In genomic region chr15:65194826-65195541, GRCh38 we compare ENCODE assay signal across 20 cellular contexts. TPM values are rescaled to one million over a fixed set of nuclear protein-coding genes. Genes with fewer than 3 reads are reported as not detected.
DNase-seq lines count a peak whose midpoint lies in the region; ATAC-seq and TF ChIP-seq lines count a peak whose summit lies in the region.
"Had no signal": no experiment of that assay in that cellular context is flagged by ENCODE, and none has a peak within 500 bp of the region (broad histone marks: within the 10 kb centered on the region; RNA-seq: fewer than 3 reads in every experiment).

No MANE protein-coding gene starts in this region.

- H3K4me1 ChIP-seq in H9 (ENCODE audit: insufficient read depth, low read length) = no peaks in the 10 kb centered on the region
- H3K4me1 ChIP-seq in heart right ventricle = peaks cover 0 to 5% (median 0%) of the 10 kb centered on the region in 9 donors
- peaks cover 0 to 24% (median 17%) of the 10 kb centered on the region in 4 donors for H3K4me1 ChIP-seq in sigmoid colon

- H2BK15ac ChIP-seq in H9 (ENCODE audit: low read depth, low read length) = no peak overlapping the region

- peak; percentile 31; the same call in 2 of the 3 replicates for TF ChIP-seq CTCF in H9 (conservative IDR thresholded peaks at IDR 0.05)
- peak; percentile 4 for TF ChIP-seq CTCF in astrocyte of the cerebellum (IDR thresholded peaks at IDR 0.05; ENCODE audit: low read depth, low read length, missing control alignments)
- TF ChIP-seq CTCF in heart right ventricle (IDR thresholded peaks at IDR 0.05) = no peak
- TF ChIP-seq CTCF in sigmoid colon (IDR thresholded peaks at IDR 0.05) = no peak

- no peak for TF ChIP-seq POLR2A in sigmoid colon (IDR thresholded peaks at IDR 0.05)

- H3K18ac ChIP-seq in H9 (ENCODE audit: insufficient read length, low read depth, low read length) = no peak overlapping the region

- no peaks in the 10 kb centered on the region for H3K23me2 ChIP-seq in H9 (ENCODE audit: insufficient read length, low read depth, low read length, poor library complexity, severe bottlenecking)

- no CpG with 5 or more reads among the region's 7 CpGs for WGBS in H9 (ENCODE audit: extremely low coverage, insufficient read length, low lambda C conversion rate)
- WGBS in heart right ventricle, 2 donors = 55% methylated on average over 7 of the region's 7 CpGs
- WGBS in sigmoid colon, 2 donors = 67 to 69% methylated on average over 7 of the region's 7 CpGs

- no peak overlapping the region for H2BK5ac ChIP-seq in H9 (ENCODE audit: insufficient read length, low read length)

- H3K4me2 ChIP-seq in H9 (ENCODE audit: insufficient read depth, insufficient read length, low read length) = no peak overlapping the region

- no peaks in the 10 kb centered on the region for H3K36me3 Mint-ChIP-seq in H9 (ENCODE audit: insufficient read depth in 1 of 3, low read depth in 3 of 3)
- H3K36me3 Mint-ChIP-seq: CD4-positive, alpha-beta memory T cell; naive thymus-derived CD4-positive, alpha-beta T cell had no signal

- H4K20me1 ChIP-seq in H9 (ENCODE audit: control insufficient read depth, insufficient read depth, insufficient read length) = no peaks in the 10 kb centered on the region

- peaks cover 0 to 2% of the 10 kb centered on the region in 2 experiments; a peak in 1 of 5 replicates for H3K9me3 Mint-ChIP-seq in H9
- H3K9me3 Mint-ChIP-seq: activated naive CD8-positive, alpha-beta T cell treated with anti-CD3 and anti-CD28 coated beads, Interleukin-2, amount 50 U/mL, for 24 hours; naive thymus-derived CD4-positive, alpha-beta T cell had no signal

- in situ Hi-C loops in astrocyte of the cerebellum (cut with HindIII; ENCODE audit: low sequenced_read_pairs) = no loop called here

- TF ChIP-seq EP300 in sigmoid colon (IDR thresholded peaks at IDR 0.05) = no peak

- no peak overlapping the region for H3K27ac Mint-ChIP-seq in H9
- H3K27ac Mint-ChIP-seq: activated naive CD8-positive, alpha-beta T cell treated with anti-CD3 and anti-CD28 coated beads, Interleukin-2, amount 50 U/mL, for 24 hours; CD4-positive, alpha-beta memory T cell; naive thymus-derived CD4-positive, alpha-beta T cell; T-helper 17 cell had no signal

- H3K27me3 Mint-ChIP-seq in H9 (ENCODE audit: low read depth) = no peaks in the 10 kb centered on the region
- H3K27me3 Mint-ChIP-seq: activated naive CD8-positive, alpha-beta T cell treated with anti-CD3 and anti-CD28 coated beads, Interleukin-2, amount 50 U/mL, for 24 hours; CD4-positive, alpha-beta memory T cell; naive thymus-derived CD4-positive, alpha-beta T cell; T-helper 17 cell had no signal

- H2AK5ac ChIP-seq in H9 (ENCODE audit: insufficient read length, low read length) = no peak overlapping the region

- no peak overlapping the region for H3K14ac ChIP-seq in H9 (ENCODE audit: insufficient read depth, low read length)

- DNase-seq in H9 (no peak), astrocyte of the cerebellum (ENCODE audit: low read depth) (no peak), heart right ventricle (no peak), sigmoid colon (peak; percentile 81), dermis blood vessel endothelial cell (no peak), HK-2 (ENCODE audit: unreplicated experiment) (no peak), AG08395 (ENCODE audit: low spot score) (no peak)
- no peak for DNase-seq in stimulated activated CD4-positive, alpha-beta T cell treated with anti-CD3 and anti-CD28 coated beads, Interleukin-1b, Interleukin-23, amount 100 ng/mL, for 48 hours
- DNase-seq: activated CD4-positive, CD25-positive, alpha-beta regulatory T cell treated with anti-CD3 and anti-CD28 coated beads, Interleukin-2, amount 50 U/mL, for 72 hours; activated naive CD8-positive, alpha-beta T cell treated with anti-CD3 and anti-CD28 coated beads, Interleukin-2, amount 50 U/mL, for 24 hours; CD4-positive, alpha-beta memory T cell; kidney; naive thymus-derived CD4-positive, alpha-beta T cell; NCI-H1105; RPMI8226; stimulated activated naive CD4-positive, alpha-beta T cell treated with Interleukin-2 at 50 U/mL for 16 hours; T-helper 17 cell had no signal

- H2BK120ac ChIP-seq in H9 (ENCODE audit: low read depth, low read length, poor library complexity, severe bottlenecking) = no peak overlapping the region

- no peaks in the 10 kb centered on the region for H3K79me1 ChIP-seq in H9 (ENCODE audit: insufficient read depth, low read depth, low read length, poor library complexity, severe bottlenecking)

- H3K56ac ChIP-seq in H9 (ENCODE audit: insufficient read length, low read depth, low read length) = no peak overlapping the region

- H3K4me3 ChIP-seq in astrocyte of the cerebellum (ENCODE audit: low read depth, low read length) (no peak overlapping the region), heart right ventricle (no peak overlapping the region), sigmoid colon (no peak overlapping the region)
- H3K4me3 ChIP-seq: coronary artery had no signal

- no peak overlapping the region for H4K5ac ChIP-seq in H9 (ENCODE audit: insufficient read length, low read depth, low read length)

- no peak overlapping the region for H3K23ac ChIP-seq in H9 (ENCODE audit: insufficient read length, low read depth, low read length)

- H3K9me3 ChIP-seq in H9 (ENCODE audit: control insufficient read depth, low read depth, low read length) (no peaks in the 10 kb centered on the region), heart right ventricle (no peaks in the 10 kb centered on the region), sigmoid colon (no peaks in the 10 kb centered on the region)

- H4K91ac ChIP-seq in H9 (ENCODE audit: insufficient read length, low read depth, low read length) = no peak overlapping the region

- peak in 7 of 8 donors; percentile 6 to 73 (median 54) for ATAC-seq in heart right ventricle
- ATAC-seq: activated naive CD8-positive, alpha-beta T cell treated with anti-CD3 and anti-CD28 coated beads, Interleukin-2, amount 50 U/mL, for 24 hours; naive thymus-derived CD4-positive, alpha-beta T cell; T-helper 17 cell had no signal

- H3K36me3 ChIP-seq in heart right ventricle (no peaks in the 10 kb centered on the region), sigmoid colon (no peaks in the 10 kb centered on the region)

- peak overlapping the region in 1 of 2 experiments; percentile 6; a peak in 1 of 5 replicates for H3K4me3 Mint-ChIP-seq in H9
- H3K4me3 Mint-ChIP-seq: activated naive CD8-positive, alpha-beta T cell treated with anti-CD3 and anti-CD28 coated beads, Interleukin-2, amount 50 U/mL, for 24 hours; CD4-positive, alpha-beta memory T cell; naive thymus-derived CD4-positive, alpha-beta T cell; T-helper 17 cell had no signal

- no peak overlapping the region for H3T11ph ChIP-seq in H9 (ENCODE audit: low read length)

- H3K79me2 ChIP-seq in H9 (ENCODE audit: insufficient read depth, low read length) = no peaks in the 10 kb centered on the region

- no peak overlapping the region for H2BK20ac ChIP-seq in H9 (ENCODE audit: low read depth, low read length, poor library complexity, severe bottlenecking)

- no peak overlapping the region for H3K4ac ChIP-seq in H9 (ENCODE audit: low read depth, low read length)

- H2AFZ ChIP-seq in H9 (ENCODE audit: low read length) = no peak overlapping the region

- intact Hi-C loops in heart right ventricle (cut with DNase I) (loop anchor here in 2 of 10 donors (5.0 to 10.0 kb wide), 2 partner anchors 77 to 80 kb away; no protein-coding TSS in a partner anchor), sigmoid colon (cut with DNase I) (loop anchor here (10.0 kb wide), 1 partner anchor 190 kb away; no protein-coding TSS in a partner anchor)

- peaks cover 7 to 8% of the 10 kb centered on the region in 2 experiments for H3K4me1 Mint-ChIP-seq in H9
- H3K4me1 Mint-ChIP-seq: activated naive CD8-positive, alpha-beta T cell treated with anti-CD3 and anti-CD28 coated beads, Interleukin-2, amount 50 U/mL, for 24 hours; CD4-positive, alpha-beta memory T cell; naive thymus-derived CD4-positive, alpha-beta T cell had no signal

- H3K27ac ChIP-seq in H9 (ENCODE audit: insufficient read length, low read depth, low read length) (no peak overlapping the region), heart right ventricle (peak overlapping the region in 6 of 10 donors; percentile 5 to 55 (median 34)), sigmoid colon (peak overlapping the region; percentile 51 to 55 (median 54))

- no peaks in the 10 kb centered on the region for H3K27me3 ChIP-seq in H9 (ENCODE audit: insufficient read depth, low read length)
- no peaks in the 10 kb centered on the region for H3K27me3 ChIP-seq in heart right ventricle
- H3K27me3 ChIP-seq in sigmoid colon = no peaks in the 10 kb centered on the region

- no peak overlapping the region for H4K8ac ChIP-seq in H9 (replicated peaks; ENCODE audit: insufficient read length, low read depth, low read length)

- H3K9ac ChIP-seq in H9 (ENCODE audit: extremely low read depth, insufficient read length, low read length) = no peak overlapping the region

- H2BK12ac ChIP-seq in H9 (ENCODE audit: insufficient read length, low read depth, low read length) = no peak overlapping the region

RNA-seq across cellular contexts. Expression of gene CLPX, which starts 9.8 kb away (rescaled TPM):
- 53.8 and 55.8 TPM in 2 replicates for total RNA-seq in H9 (2021)
- 10 to 100 TPM; 57.8 to 67.6 (median 60.8) TPM for total RNA-seq in heart right ventricle
- 10 to 100 TPM in 1 of 2 donors, 1 to 10 TPM in 1; 8.5 to 14.9 TPM for polyA plus RNA-seq in heart right ventricle
- total RNA-seq in sigmoid colon = 10 to 100 TPM; 39.9 to 71.4 (median 47.1) TPM
- polyA plus RNA-seq in sigmoid colon = 10 to 100 TPM; 16.4 to 22.2 (median 21.3) TPM
- total RNA-seq in dermis blood vessel endothelial cell = 45.3 and 69.3 TPM in 2 replicates

RNA-seq across cellular contexts. Expression of gene CILP, which starts 16.3 kb away (rescaled TPM):
- total RNA-seq in H9 (2021) (0.04 TPM in 1 of 2 replicates, not detected in the other), heart right ventricle (10 to 100 TPM in 4 of 10 donors, 1 to 10 TPM in 6; 3.2 to 45.2 (median 7.3) TPM), sigmoid colon (100 to 1,000 TPM in 2 of 4 donors, 10 to 100 TPM in 2; 26.7 to 205 (median 70.4) TPM), dermis blood vessel endothelial cell (not detected in 2 replicates)
- polyA plus RNA-seq in heart right ventricle (1 to 10 TPM; 2.1 to 8.9 TPM), sigmoid colon (1 to 10 TPM in 2 of 3 donors, under 1 TPM in 1; 0.92 to 5.4 (median 1.2) TPM)
- total RNA-seq: G401, NCI-H460 had no signal
- polyA plus RNA-seq: CD4-positive, alpha-beta memory T cell had no signal

Comparison
In these comparisons a context has a peak if more than half of its experiments do, and no peak if none do; other contexts are left out.
1. CTCF ChIP-seq: peak in H9 (single experiment) and astrocyte of the cerebellum (single experiment); none in heart right ventricle (0 of 9) and sigmoid colon (0 of 4).